1 cellular context compared by ENCODE assay signal in the genomic region with DNA sequence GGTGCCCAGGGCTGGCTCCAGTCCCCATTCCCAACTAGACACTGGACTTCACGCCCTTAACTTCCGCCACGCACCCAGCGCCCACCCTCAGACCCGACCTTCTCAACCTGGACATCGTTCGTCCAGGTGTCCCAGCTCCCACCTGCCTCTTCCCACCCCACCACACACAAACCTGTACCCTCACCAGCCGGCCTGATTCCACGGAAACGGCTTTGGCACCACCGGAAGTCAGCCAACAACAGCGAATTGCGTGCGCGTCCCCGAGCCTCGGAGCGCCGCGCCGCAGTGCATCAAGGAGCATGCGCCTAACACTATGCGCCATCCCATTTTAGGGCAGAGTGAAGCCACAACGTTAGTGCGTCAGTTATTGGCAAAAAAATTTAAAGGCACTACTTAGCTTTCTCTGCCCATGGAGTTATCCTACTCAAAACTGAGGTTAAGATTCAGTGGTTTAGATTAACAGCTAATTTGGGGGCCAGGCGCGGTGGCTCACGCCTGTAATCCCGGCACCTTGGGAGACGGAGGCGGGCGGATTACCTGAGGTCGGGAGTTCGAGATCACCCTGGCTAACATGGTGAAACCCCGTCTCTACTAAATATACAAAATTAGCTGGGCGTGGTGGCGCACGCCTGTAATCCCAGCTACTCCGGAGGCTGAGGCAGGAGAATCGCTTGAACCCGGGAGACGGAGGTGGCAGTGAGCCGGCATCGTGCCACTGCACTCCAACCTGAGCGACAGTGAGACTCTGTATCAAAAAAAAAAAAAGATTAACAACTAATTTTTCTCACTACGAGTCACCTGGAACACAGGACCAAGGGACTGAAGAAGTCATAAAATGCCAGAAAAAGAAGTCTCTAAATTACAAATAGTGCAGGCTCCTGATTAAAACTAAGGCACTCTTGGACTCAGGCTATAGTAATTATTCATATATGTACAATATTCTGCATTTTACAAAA.
TF ChIP-seq lines count a peak whose summit lies in the region.

A gene with protein sequence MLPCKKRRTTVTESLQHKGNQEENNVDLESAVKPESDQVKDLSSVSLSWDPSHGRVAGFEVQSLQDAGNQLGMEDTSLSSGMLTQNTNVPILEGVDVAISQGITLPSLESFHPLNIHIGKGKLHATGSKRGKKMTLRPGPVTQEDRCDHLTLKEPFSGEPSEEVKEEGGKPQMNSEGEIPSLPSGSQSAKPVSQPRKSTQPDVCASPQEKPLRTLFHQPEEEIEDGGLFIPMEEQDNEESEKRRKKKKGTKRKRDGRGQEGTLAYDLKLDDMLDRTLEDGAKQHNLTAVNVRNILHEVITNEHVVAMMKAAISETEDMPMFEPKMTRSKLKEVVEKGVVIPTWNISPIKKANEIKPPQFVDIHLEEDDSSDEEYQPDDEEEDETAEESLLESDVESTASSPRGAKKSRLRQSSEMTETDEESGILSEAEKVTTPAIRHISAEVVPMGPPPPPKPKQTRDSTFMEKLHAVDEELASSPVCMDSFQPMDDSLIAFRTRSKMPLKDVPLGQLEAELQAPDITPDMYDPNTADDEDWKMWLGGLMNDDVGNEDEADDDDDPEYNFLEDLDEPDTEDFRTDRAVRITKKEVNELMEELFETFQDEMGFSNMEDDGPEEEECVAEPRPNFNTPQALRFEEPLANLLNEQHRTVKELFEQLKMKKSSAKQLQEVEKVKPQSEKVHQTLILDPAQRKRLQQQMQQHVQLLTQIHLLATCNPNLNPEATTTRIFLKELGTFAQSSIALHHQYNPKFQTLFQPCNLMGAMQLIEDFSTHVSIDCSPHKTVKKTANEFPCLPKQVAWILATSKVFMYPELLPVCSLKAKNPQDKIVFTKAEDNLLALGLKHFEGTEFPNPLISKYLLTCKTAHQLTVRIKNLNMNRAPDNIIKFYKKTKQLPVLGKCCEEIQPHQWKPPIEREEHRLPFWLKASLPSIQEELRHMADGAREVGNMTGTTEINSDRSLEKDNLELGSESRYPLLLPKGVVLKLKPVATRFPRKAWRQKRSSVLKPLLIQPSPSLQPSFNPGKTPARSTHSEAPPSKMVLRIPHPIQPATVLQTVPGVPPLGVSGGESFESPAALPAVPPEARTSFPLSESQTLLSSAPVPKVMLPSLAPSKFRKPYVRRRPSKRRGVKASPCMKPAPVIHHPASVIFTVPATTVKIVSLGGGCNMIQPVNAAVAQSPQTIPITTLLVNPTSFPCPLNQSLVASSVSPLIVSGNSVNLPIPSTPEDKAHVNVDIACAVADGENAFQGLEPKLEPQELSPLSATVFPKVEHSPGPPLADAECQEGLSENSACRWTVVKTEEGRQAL (N-terminal part only) (minus strand): TSS at position 240 of the 956 bp plus-strand sequence. CDS start 3,434 bp downstream, outside the sequence.

TF ChIP-seq in H1, 55 proteins besides CTCF, POLR2A, EP300 and RAD21 (continues in another document):
- TF ChIP-seq SP4 (IDR thresholded peaks at IDR 0.05; ENCODE audit: low read length) (no peak), CEBPB (IDR thresholded peaks at IDR 0.05; ENCODE audit: low read depth, low read length) (no peak), CHD1 (IDR thresholded peaks at IDR 0.05; ENCODE audit: low read depth, low read length) (no peak), TAF1 (IDR thresholded peaks at IDR 0.05; ENCODE audit: low read depth, low read length) (peak; percentile 78), RNF2 (IDR thresholded peaks at IDR 0.05; ENCODE audit: borderline replicate concordance, low read depth, low read length, missing control alignments, poor library complexity, severe bottlenecking) (no peak), BACH1 (IDR thresholded peaks at IDR 0.05; ENCODE audit: low read length) (no peak), HDAC6 (IDR thresholded peaks at IDR 0.05; ENCODE audit: low read depth, low read length) (no peak), CHD2 (IDR thresholded peaks at IDR 0.05; ENCODE audit: low read length) (no peak), CHD7 (IDR thresholded peaks at IDR 0.05; ENCODE audit: insufficient replicate concordance, low read length) (no peak), RBBP5 (IDR thresholded peaks at IDR 0.05; ENCODE audit: borderline replicate concordance, low read depth, low read length) (peak; percentile 64; the same call in 1 of the 2 replicates), TAF7 (optimal IDR thresholded peaks at IDR 0.05; ENCODE audit: borderline replicate concordance, low read depth, low read length) (peak; percentile 13), TCF12 (IDR thresholded peaks at IDR 0.05; ENCODE audit: low read depth, low read length) (no peak), MAX (IDR thresholded peaks at IDR 0.05) (peak; percentile 88), BCL11A (IDR thresholded peaks at IDR 0.05; ENCODE audit: low read depth in 2 of 2, low read length in 2 of 2) (no peak), TEAD4 (IDR thresholded peaks at IDR 0.05; ENCODE audit: low read depth, low read length) (no peak), SIN3A (conservative IDR thresholded peaks at IDR 0.05 in 1 of 2, IDR thresholded peaks at IDR 0.05 in 1 of 2; ENCODE audit: low read depth in 1 of 2, low read length in 2 of 2) (peak in 1 of 2 experiments; percentile 44; a peak in 1 of 4 replicates), CBX8 (IDR thresholded peaks at IDR 0.05; ENCODE audit: borderline replicate concordance, low read depth, low read length) (no peak), SIRT6 (IDR thresholded peaks at IDR 0.05; ENCODE audit: low read length) (no peak), EZH2 (IDR thresholded peaks at IDR 0.05; ENCODE audit: low read depth, low read length, severe bottlenecking) (no peak), GTF2F1 (IDR thresholded peaks at IDR 0.05; ENCODE audit: borderline replicate concordance, low read depth, low read length) (no peak), RFX5 (IDR thresholded peaks at IDR 0.05; ENCODE audit: borderline replicate concordance, low read depth, low read length) (no peak), ZNF274 (IDR thresholded peaks at IDR 0.05; ENCODE audit: borderline replicate concordance, extremely low read depth, low read length) (no peak), NANOG (IDR thresholded peaks at IDR 0.05; ENCODE audit: insufficient read depth, low read depth, low read length, poor library complexity, severe bottlenecking) (no peak), SRF (IDR thresholded peaks at IDR 0.05; ENCODE audit: low read depth, low read length) (peak; percentile 46; the same call in 1 of the 2 replicates), JUND (IDR thresholded peaks at IDR 0.05; ENCODE audit: low read length) (peak; percentile 29; the same call in 1 of the 2 replicates), SUZ12 (IDR thresholded peaks at IDR 0.05; ENCODE audit: low read length) (no peak), RXRA (IDR thresholded peaks at IDR 0.05; ENCODE audit: insufficient read depth, low read depth, low read length) (no peak), KDM4A (IDR thresholded peaks at IDR 0.05; ENCODE audit: low read depth, low read length, severe bottlenecking) (peak; percentile 55), HDAC2 (IDR thresholded peaks at IDR 0.05; ENCODE audit: borderline replicate concordance in 1 of 2, low read depth in 2 of 2, low read length in 2 of 2) (0 out of 4 replicates have a peak, but pooled peaks of 1 of the 2 experiments have one; percentile 65), POU5F1 (IDR thresholded peaks at IDR 0.05; ENCODE audit: low read depth, low read length) (no peak), TBP (IDR thresholded peaks at IDR 0.05; ENCODE audit: low read depth, low read length) (peak; percentile 37; the same call in 1 of the 2 replicates), YY1 (IDR thresholded peaks at IDR 0.05; ENCODE audit: low read depth, low read length) (peak; percentile 98), NRF1 (IDR thresholded peaks at IDR 0.05; ENCODE audit: low read depth, low read length) (peak; percentile 37; the same call in 1 of the 2 replicates), PHF8 (conservative IDR thresholded peaks at IDR 0.05; ENCODE audit: low read depth, low read length) (peak; percentile 78), POLR2AphosphoS5 (IDR thresholded peaks at IDR 0.05; ENCODE audit: low read depth, low read length) (peak; percentile 83), ATF3 (IDR thresholded peaks at IDR 0.05; ENCODE audit: insufficient read depth, low read depth, low read length) (no peak), KDM5A (IDR thresholded peaks at IDR 0.05; ENCODE audit: low read length) (peak; percentile 45; the same call in 1 of the 2 replicates), BRCA1 (IDR thresholded peaks at IDR 0.05; ENCODE audit: low read depth, low read length) (no peak), E2F6 (IDR thresholded peaks at IDR 0.05) (peak; percentile 40; the same call in 1 of the 2 replicates)
- TF ChIP-seq, protein P1, sequence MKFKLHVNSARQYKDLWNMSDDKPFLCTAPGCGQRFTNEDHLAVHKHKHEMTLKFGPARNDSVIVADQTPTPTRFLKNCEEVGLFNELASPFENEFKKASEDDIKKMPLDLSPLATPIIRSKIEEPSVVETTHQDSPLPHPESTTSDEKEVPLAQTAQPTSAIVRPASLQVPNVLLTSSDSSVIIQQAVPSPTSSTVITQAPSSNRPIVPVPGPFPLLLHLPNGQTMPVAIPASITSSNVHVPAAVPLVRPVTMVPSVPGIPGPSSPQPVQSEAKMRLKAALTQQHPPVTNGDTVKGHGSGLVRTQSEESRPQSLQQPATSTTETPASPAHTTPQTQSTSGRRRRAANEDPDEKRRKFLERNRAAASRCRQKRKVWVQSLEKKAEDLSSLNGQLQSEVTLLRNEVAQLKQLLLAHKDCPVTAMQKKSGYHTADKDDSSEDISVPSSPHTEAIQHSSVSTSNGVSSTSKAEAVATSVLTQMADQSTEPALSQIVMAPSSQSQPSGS (IDR thresholded peaks at IDR 0.05; ENCODE audit: low read length): no peak
